ENCODE assay signal across 15 cellular contexts in genomic region chr19:49014123-49014869, GRCh38. TPM values are rescaled to one million over a fixed set of nuclear protein-coding genes. Genes with fewer than 3 reads are reported as not detected.
DNase-seq lines count a peak whose midpoint lies in the region; TF ChIP-seq lines count a peak whose summit lies in the region.
"Had no signal": no experiment of that assay in that cellular context is flagged by ENCODE, and none has a peak within 500 bp of the region (broad histone marks: within the 10 kb centered on the region; RNA-seq: fewer than 3 reads in every experiment).

No MANE protein-coding gene starts in this region.

- POLR2A ChIA-PET in HEK293 (lab: Yijun Ruan, JAX) = interaction anchor here (1.0 to 2.7 kb wide), 5 partner anchors 14 to 56 kb away, joined by 3 to 19 read pairs (median 4); partner anchors contain the start of genes GYS1 and RUVBL2
- POLR2A ChIA-PET in OCI-LY7 (lab: Charles Lee) = no interaction called here

- no peak overlapping the region for H3K4me2 ChIP-seq in OCI-LY7 (ENCODE audit: low read length)
- no peak overlapping the region for H3K4me2 ChIP-seq in neural progenitor cell

- H3K4me3 ChIP-seq in HEK293 (ENCODE audit: low read depth, low read length) (no peak overlapping the region), WERI-Rb-1 (ENCODE audit: low read depth, low read length) (no peak overlapping the region), OCI-LY7 (ENCODE audit: low read depth, low read length, poor library complexity, severe bottlenecking) (no peak overlapping the region), neural progenitor cell (no peak overlapping the region), prostate gland (no peak overlapping the region)
- H3K4me3 ChIP-seq: GM12878 had no signal

- DNase-seq in ELR (ENCODE audit: low read depth) (peak; percentile 74), WERI-Rb-1 (peak; percentile 81), iris pigment epithelial cell (ENCODE audit: low read depth) (peak; percentile 20), OCI-LY7 (ENCODE audit: low spot score) (no peak), neural progenitor cell (ENCODE audit: low spot score) (no peak), prostate gland (ENCODE audit: low spot score) (no peak)
- no peak for DNase-seq in T-helper 2 cell treated with Interferon-gamma antibody and Interleukin-4, amounts not matched to agents 5 μg/mL and 100 μg/mL, for 36 hours (ENCODE audit: low spot score)
- DNase-seq: BE2C; CD8-positive, alpha-beta memory T cell; DMS 273 treated with DMSO at 0.1 percent for 48 hours; KBM-7; NCI-H1048; NCI-H69 had no signal

- H2AFZ ChIP-seq in OCI-LY7 (ENCODE audit: low read length) (no peak overlapping the region), neural progenitor cell (replicated peaks) (no peak overlapping the region)

- H3F3A ChIP-seq in neural progenitor cell (ENCODE audit: low read depth) = peaks cover 12% of the 10 kb centered on the region

- TF ChIP-seq POLR2A in prostate gland (IDR thresholded peaks at IDR 0.05) = no peak

- 0 out of 2 replicates have a peak overlapping the region, but pooled peaks have one; percentile 16 for H3K27ac ChIP-seq in HEK293 (ENCODE audit: extremely low read depth, low read depth, low read length)
- H3K27ac ChIP-seq in WERI-Rb-1 = peak overlapping the region; percentile 76
- no peak overlapping the region for H3K27ac ChIP-seq in OCI-LY7 (ENCODE audit: low read depth, low read length, poor library complexity, severe bottlenecking)
- no peak overlapping the region for H3K27ac ChIP-seq in neural progenitor cell
- no peak overlapping the region for H3K27ac ChIP-seq in prostate gland

- peaks cover 9% of the 10 kb centered on the region for H3K36me3 Mint-ChIP-seq in neural progenitor cell
- H3K36me3 Mint-ChIP-seq in T-helper 2 cell treated with Interferon-gamma antibody and Interleukin-4, amounts not matched to agents 5 μg/mL and 100 μg/mL, for 36 hours (ENCODE audit: low read depth) = peaks cover 14% of the 10 kb centered on the region

- no peaks in the 10 kb centered on the region for H4K20me1 ChIP-seq in OCI-LY7 (ENCODE audit: insufficient read depth, low read length)
- peaks cover 8% of the 10 kb centered on the region for H4K20me1 ChIP-seq in neural progenitor cell (ENCODE audit: low read depth)

- H3K4me1 ChIP-seq in HEK293 (ENCODE audit: control insufficient read depth, insufficient read depth, low read length) = peaks cover 5% of the 10 kb centered on the region
- H3K4me1 ChIP-seq in OCI-LY7 (ENCODE audit: insufficient read depth, low read length, poor library complexity, severe bottlenecking) = peaks cover 21% of the 10 kb centered on the region
- H3K4me1 ChIP-seq in neural progenitor cell = peaks cover 12% of the 10 kb centered on the region
- no peaks in the 10 kb centered on the region for H3K4me1 ChIP-seq in prostate gland (replicated peaks)

- CTCF ChIA-PET in HEK293 (lab: Yijun Ruan, JAX) = interaction anchor here (0.7 to 9.4 kb wide), 7 partner anchors 15 to 83 kb away, joined by 3 to 133 read pairs (median 4); partner anchors contain the start of gene CGB7
- CTCF ChIA-PET in OCI-LY7 (lab: Charles Lee; ENCODE audit: unreplicated experiment) = no interaction called here

- H3K9me3 ChIP-seq in HEK293 (ENCODE audit: control insufficient read depth, insufficient read depth, low read depth, low read length) = no peaks in the 10 kb centered on the region
- no peaks in the 10 kb centered on the region for H3K9me3 ChIP-seq in WERI-Rb-1 (ENCODE audit: severe bottlenecking)
- H3K9me3 ChIP-seq in OCI-LY7 (ENCODE audit: low read length) = no peaks in the 10 kb centered on the region
- no peaks in the 10 kb centered on the region for H3K9me3 ChIP-seq in neural progenitor cell (ENCODE audit: low read depth)
- H3K9me3 ChIP-seq in prostate gland = no peaks in the 10 kb centered on the region
- H3K9me3 ChIP-seq: BE2C had no signal

- no peak overlapping the region for H3K27ac Mint-ChIP-seq in neural progenitor cell
- no peak overlapping the region for H3K27ac Mint-ChIP-seq in T-helper 2 cell treated with Interferon-gamma antibody and Interleukin-4, amounts not matched to agents 5 μg/mL and 100 μg/mL, for 36 hours
- H3K27ac Mint-ChIP-seq: CD8-positive, alpha-beta memory T cell had no signal

- H3K36me3 ChIP-seq in HEK293 (ENCODE audit: control insufficient read depth in 2 of 2, insufficient read depth in 1 of 2, low read length in 2 of 2) (peaks cover 19 to 67% of the 10 kb centered on the region in 2 experiments; a peak in 2 of 3 replicates), WERI-Rb-1 (peaks cover 61% of the 10 kb centered on the region), OCI-LY7 (ENCODE audit: insufficient read depth, low read length) (peaks cover 69% of the 10 kb centered on the region), neural progenitor cell (no peaks in the 10 kb centered on the region), prostate gland (no peaks in the 10 kb centered on the region)

- no TSS peak for BruUV-seq in OCI-LY7 (replicated peaks; lab: Mats Ljungman, UMichigan)

- no peak overlapping the region for H3K9ac ChIP-seq in neural progenitor cell

- TF ChIP-seq CTCF in HEK293 (tag by site-specific recombination; IDR thresholded peaks at IDR 0.05) = no peak
- TF ChIP-seq CTCF in WERI-Rb-1 (IDR thresholded peaks at IDR 0.05; ENCODE audit: low read depth, low read length) = no peak
- no peak for TF ChIP-seq CTCF in OCI-LY7 (conservative IDR thresholded peaks at IDR 0.05; ENCODE audit: low read length)
- TF ChIP-seq CTCF in neural progenitor cell (IDR thresholded peaks at IDR 0.05) = no peak
- TF ChIP-seq CTCF in prostate gland (IDR thresholded peaks at IDR 0.05) = no peak

- H3K9me3 Mint-ChIP-seq in neural progenitor cell = peaks cover 2% of the 10 kb centered on the region
- no peaks in the 10 kb centered on the region for H3K9me3 Mint-ChIP-seq in T-helper 2 cell treated with Interferon-gamma antibody and Interleukin-4, amounts not matched to agents 5 μg/mL and 100 μg/mL, for 36 hours
- H3K9me3 Mint-ChIP-seq: CD8-positive, alpha-beta memory T cell had no signal

- H3K27me3 ChIP-seq in WERI-Rb-1 (ENCODE audit: insufficient read depth, low read depth, severe bottlenecking) (no peaks in the 10 kb centered on the region), neural progenitor cell (peaks cover 23% of the 10 kb centered on the region), prostate gland (replicated peaks; ENCODE audit: insufficient read depth) (no peaks in the 10 kb centered on the region)
- H3K27me3 ChIP-seq: BE2C had no signal

- no peaks in the 10 kb centered on the region for H3K9me2 ChIP-seq in OCI-LY7 (ENCODE audit: insufficient read depth, low read length)

- intact Hi-C loops in OCI-LY7 (cut with micrococcal nuclease; ENCODE audit: unreplicated experiment) (no loop called here), prostate gland (cut with DNase I) (no loop called here)

- no peak overlapping the region for H3K4me3 Mint-ChIP-seq in neural progenitor cell
- H3K4me3 Mint-ChIP-seq in T-helper 2 cell treated with Interferon-gamma antibody and Interleukin-4, amounts not matched to agents 5 μg/mL and 100 μg/mL, for 36 hours = no peak overlapping the region

- no peaks in the 10 kb centered on the region for H3K79me2 ChIP-seq in OCI-LY7 (ENCODE audit: insufficient read depth, low read depth, low read length)
- H3K79me2 ChIP-seq in neural progenitor cell (ENCODE audit: low read depth) = no peaks in the 10 kb centered on the region

- peaks cover 3% of the 10 kb centered on the region for H3K4me1 Mint-ChIP-seq in neural progenitor cell
- H3K4me1 Mint-ChIP-seq in T-helper 2 cell treated with Interferon-gamma antibody and Interleukin-4, amounts not matched to agents 5 μg/mL and 100 μg/mL, for 36 hours (ENCODE audit: low read depth) = peaks cover 11% of the 10 kb centered on the region

- peaks cover 12% of the 10 kb centered on the region for H3K27me3 Mint-ChIP-seq in neural progenitor cell (ENCODE audit: insufficient read depth, low read depth)
- peaks cover 10% of the 10 kb centered on the region for H3K27me3 Mint-ChIP-seq in T-helper 2 cell treated with Interferon-gamma antibody and Interleukin-4, amounts not matched to agents 5 μg/mL and 100 μg/mL, for 36 hours (ENCODE audit: low read depth)
- H3K27me3 Mint-ChIP-seq: CD8-positive, alpha-beta memory T cell had no signal

- WGBS in prostate gland = 93% methylated on average over 32 of the region's 32 CpGs

TF ChIP-seq in HEK293, 187 proteins besides CTCF, POLR2A, EP300 and RAD21 (continues in another document):
- no peak for TF ChIP-seq MEIS1 (CRISPR knock-in tag; IDR thresholded peaks at IDR 0.05; ENCODE audit: borderline replicate concordance)
- TF ChIP-seq, protein P1, sequence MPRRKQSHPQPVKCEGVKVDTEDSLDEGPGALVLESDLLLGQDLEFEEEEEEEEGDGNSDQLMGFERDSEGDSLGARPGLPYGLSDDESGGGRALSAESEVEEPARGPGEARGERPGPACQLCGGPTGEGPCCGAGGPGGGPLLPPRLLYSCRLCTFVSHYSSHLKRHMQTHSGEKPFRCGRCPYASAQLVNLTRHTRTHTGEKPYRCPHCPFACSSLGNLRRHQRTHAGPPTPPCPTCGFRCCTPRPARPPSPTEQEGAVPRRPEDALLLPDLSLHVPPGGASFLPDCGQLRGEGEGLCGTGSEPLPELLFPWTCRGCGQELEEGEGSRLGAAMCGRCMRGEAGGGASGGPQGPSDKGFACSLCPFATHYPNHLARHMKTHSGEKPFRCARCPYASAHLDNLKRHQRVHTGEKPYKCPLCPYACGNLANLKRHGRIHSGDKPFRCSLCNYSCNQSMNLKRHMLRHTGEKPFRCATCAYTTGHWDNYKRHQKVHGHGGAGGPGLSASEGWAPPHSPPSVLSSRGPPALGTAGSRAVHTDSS (tag by site-specific recombination; IDR thresholded peaks at IDR 0.05) = no peak

RNA-seq across cellular contexts. Expression of gene LHB, which starts 2.6 kb away (rescaled TPM):
- total RNA-seq in OCI-LY7 (2014; rRNA removed; shearing (Covaris generic)) = 1.1 TPM in 1 of 2 replicates, not detected in the other
- total RNA-seq in OCI-LY7 (2022) (not detected in 2 replicates), neural progenitor cell (ENCODE audit: low replicate concordance) (not detected in 2 replicates), prostate gland (1 to 10 TPM in 1 of 2 donors, not detected in 1; 5.2 TPM)
- total RNA-seq: CD8-positive, alpha-beta memory T cell had no signal

RNA-seq across cellular contexts. Expression of gene CGB3, which starts 9.8 kb away (rescaled TPM):
- not detected in 2 replicates for total RNA-seq in OCI-LY7 (2014; rRNA removed; shearing (Covaris generic))
- total RNA-seq in OCI-LY7 (2022) (not detected in 2 replicates), neural progenitor cell (ENCODE audit: low replicate concordance) (not detected in 2 replicates), prostate gland (not detected)
- total RNA-seq: CD8-positive, alpha-beta memory T cell; GM12878 had no signal

RNA-seq across cellular contexts. Expression of gene CGB2, which starts 17.4 kb away (rescaled TPM):
- not detected in 2 replicates for total RNA-seq in OCI-LY7 (2014; rRNA removed; shearing (Covaris generic))
- total RNA-seq in OCI-LY7 (2022) (not detected in 2 replicates), neural progenitor cell (ENCODE audit: low replicate concordance) (1.0 TPM in 1 of 2 replicates, not detected in the other), prostate gland (not detected)
- total RNA-seq: CD8-positive, alpha-beta memory T cell; GM12878 had no signal

RNA-seq across cellular contexts. Expression of gene RUVBL2, which starts 20.6 kb away (rescaled TPM):
- total RNA-seq in OCI-LY7 (2014; rRNA removed; shearing (Covaris generic)) = 265 and 272 TPM in 2 replicates
- total RNA-seq in OCI-LY7 (2022) (125 and 146 TPM in 2 replicates), neural progenitor cell (ENCODE audit: low replicate concordance) (67.0 and 157 TPM in 2 replicates), prostate gland (100 to 1,000 TPM; 110 to 126 TPM)

RNA-seq across cellular contexts. Expression of gene GYS1, which starts 21.2 kb away (rescaled TPM):
- total RNA-seq in OCI-LY7 (2014; rRNA removed; shearing (Covaris generic)) = 12.5 and 20.0 TPM in 2 replicates
- 28.9 and 29.9 TPM in 2 replicates for total RNA-seq in OCI-LY7 (2022)
- total RNA-seq in neural progenitor cell (ENCODE audit: low replicate concordance) = 17.7 and 38.7 TPM in 2 replicates
- total RNA-seq in prostate gland = 10 to 100 TPM; 47.3 to 52.0 TPM

Comparison
In these comparisons a context has a peak if more than half of its experiments do, and no peak if none do; other contexts are left out.
1. DNase-seq: peak in ELR (single experiment), WERI-Rb-1 (single experiment) and iris pigment epithelial cell (single experiment); none in OCI-LY7 (single experiment), neural progenitor cell (single experiment), T-helper 2 cell treated with Interferon-gamma antibody and Interleukin-4, amounts not matched to agents 5 μg/mL and 100 μg/mL, for 36 hours (single experiment) and prostate gland (single experiment).
2. H3K27ac ChIP-seq: peak in HEK293 (single experiment) and WERI-Rb-1 (single experiment); none in OCI-LY7 (single experiment), neural progenitor cell (single experiment) and prostate gland (0 of 2).